Comparison of ENCODE assay signal across 17 cellular contexts in genomic region chr5:56840597-56840996, GRCh38. TPM values are rescaled to one million over a fixed set of nuclear protein-coding genes. Genes with fewer than 3 reads are reported as not detected.
DNase-seq lines count a peak whose midpoint lies in the region; ATAC-seq and TF ChIP-seq lines count a peak whose summit lies in the region.
"Had no signal": no experiment of that assay in that cellular context is flagged by ENCODE, and none has a peak within 500 bp of the region (broad histone marks: within the 10 kb centered on the region; RNA-seq: fewer than 3 reads in every experiment).

No MANE protein-coding gene starts in this region.

- no peaks in the 10 kb centered on the region for H3K9me3 ChIP-seq in CD4-positive, alpha-beta T cell (ENCODE audit: control insufficient read depth, low read length)
- no peaks in the 10 kb centered on the region for H3K9me3 ChIP-seq in SK-N-SH
- H3K9me3 ChIP-seq: colonic mucosa, ovary, Peyer's patch, transverse colon had no signal

- H3K9ac ChIP-seq in SK-N-SH = no peak overlapping the region

- H3K27me3 ChIP-seq in CD4-positive, alpha-beta T cell (ENCODE audit: control insufficient read depth, insufficient read depth, low read length) = no peaks in the 10 kb centered on the region
- H3K27me3 ChIP-seq in SK-N-SH (ENCODE audit: insufficient read depth) = no peaks in the 10 kb centered on the region
- H3K27me3 ChIP-seq: colonic mucosa, ovary, Peyer's patch, transverse colon had no signal

- peak overlapping the region; percentile 54 for H3K27ac Mint-ChIP-seq in CD4-positive, alpha-beta T cell

- H3K4me3 ChIP-seq in SK-N-SH (ENCODE audit: low read depth in 2 of 2, low read length in 1 of 2) = no peak overlapping the region
- H3K4me3 ChIP-seq: colonic mucosa, ovary, Peyer's patch, transverse colon had no signal

- no peak overlapping the region for H3K27ac ChIP-seq in CD4-positive, alpha-beta T cell (ENCODE audit: low read depth, low read length)
- H3K27ac ChIP-seq in SK-N-SH (ENCODE audit: low read depth in 2 of 2, low read length in 1 of 2) = no peak overlapping the region
- H3K27ac ChIP-seq: colonic mucosa, ovary, VCaP had no signal

- CTCF ChIA-PET in CD4-positive, alpha-beta T cell (lab: Charles Lee) = interaction anchor here (0.8 to 3.1 kb wide), 2 partner anchors 96 to 570 kb away, joined by 3 to 13 read pairs; no protein-coding TSS in a partner anchor
- CTCF ChIA-PET in SK-N-SH (lab: Yijun Ruan, JAX) = interaction anchor here (0.6 to 8.2 kb wide), 5 partner anchors 12 to 569 kb away, joined by 3 to 114 read pairs (median 3); no protein-coding TSS in a partner anchor

- WGBS in SK-N-SH (ENCODE audit: low lambda C conversion rate) = 99% methylated on average over 7 of the region's 7 CpGs

- H3K9me2 ChIP-seq in SK-N-SH = no peaks in the 10 kb centered on the region

- TF ChIP-seq RAD21 in SK-N-SH (IDR thresholded peaks at IDR 0.05; ENCODE audit: low read length) = no peak

- no peak for TF ChIP-seq EP300 in SK-N-SH (IDR thresholded peaks at IDR 0.05; ENCODE audit: borderline replicate concordance in 1 of 2, low read depth in 1 of 2, low read length in 1 of 2)

- H3K79me2 ChIP-seq in SK-N-SH (ENCODE audit: insufficient read depth) = peaks cover 94% of the 10 kb centered on the region

- no peak overlapping the region for H3K4me3 Mint-ChIP-seq in CD4-positive, alpha-beta T cell

- no peak overlapping the region for H3K4me2 ChIP-seq in SK-N-SH

- no peak for TF ChIP-seq CTCF in CD4-positive, alpha-beta T cell (IDR thresholded peaks at IDR 0.05)
- TF ChIP-seq CTCF in SK-N-SH (IDR thresholded peaks at IDR 0.05) = no peak

- intact Hi-C loops in CD4-positive, alpha-beta T cell (cut with DNase I, micrococcal nuclease) = no loop called here
- intact Hi-C loops in left ventricle myocardium superior (cut with micrococcal nuclease) = no loop called here

- H3K36me3 ChIP-seq in SK-N-SH (replicated peaks in 1 of 2; ENCODE audit: control insufficient read depth in 1 of 2, insufficient read depth in 2 of 2, low read length in 1 of 2) = no peaks in the 10 kb centered on the region
- H3K36me3 ChIP-seq: colonic mucosa, ovary, Peyer's patch, transverse colon had no signal

- no peak for ATAC-seq in CD4-positive, alpha-beta T cell (ENCODE audit: poor library complexity)
- ATAC-seq in GM18868 (IDR thresholded peaks at IDR 0.05; ENCODE audit: unreplicated experiment) (peak; percentile 42), left ventricle myocardium superior (peak; percentile 61), HG02763 (IDR thresholded peaks at IDR 0.05; ENCODE audit: unreplicated experiment) (no peak)

- no peak overlapping the region for H2AFZ ChIP-seq in SK-N-SH (ENCODE audit: low read depth)

- H3F3A ChIP-seq in SK-N-SH (replicated peaks; ENCODE audit: insufficient read depth) = peaks cover 5% of the 10 kb centered on the region

- DNase-seq in CD4-positive, alpha-beta T cell = no peak
- peak; percentile 41 for DNase-seq in NCI-H1048 (lab: John Stamatoyannopoulos, UW)
- no peak for DNase-seq in left ventricle myocardium superior
- DNase-seq in SK-N-SH = no peak
- DNase-seq in NCI-H226 = no peak
- DNase-seq: activated effector memory CD4-positive, alpha-beta T cell treated with anti-CD3 and anti-CD28 coated beads, Interleukin-2, amount 50 U/mL, for 16 hours; C1 segment of cervical spinal cord; colonic mucosa; NCI-H187 treated with DMSO at 0.1 percent for 48 hours; NCI-H510A; ovary; Peyer's patch; stimulated activated CD4-positive, alpha-beta T cell treated with anti-CD3 and anti-CD28 coated beads, Interleukin-4, amount 100 ng/mL, for 4 hours; transverse colon had no signal

- peaks cover 94% of the 10 kb centered on the region for H3K4me1 Mint-ChIP-seq in CD4-positive, alpha-beta T cell (ENCODE audit: low read depth)

- no peaks in the 10 kb centered on the region for H3K27me3 Mint-ChIP-seq in CD4-positive, alpha-beta T cell

- H4K20me1 ChIP-seq in SK-N-SH (ENCODE audit: insufficient read depth) = peaks cover 39% of the 10 kb centered on the region

- peaks cover 5% of the 10 kb centered on the region for H3K36me3 Mint-ChIP-seq in CD4-positive, alpha-beta T cell (ENCODE audit: low read depth)

- POLR2A ChIA-PET in CD4-positive, alpha-beta T cell (lab: Charles Lee) = interaction anchor here (0.6 to 1.1 kb wide), 3 partner anchors 17 to 564 kb away, joined by 3 to 4 read pairs (median 3); no protein-coding TSS in a partner anchor
- POLR2A ChIA-PET in SK-N-SH (lab: Yijun Ruan, JAX) = interaction anchor here (0.7 kb wide), 1 partner anchor 25 kb away, joined by 3 read pairs; the partner anchor contains the start of gene MAP3K1

- no peaks in the 10 kb centered on the region for H3K9me3 Mint-ChIP-seq in CD4-positive, alpha-beta T cell

- peaks cover 0 to 50% of the 10 kb centered on the region in 2 experiments; a peak in 3 of 4 replicates for H3K4me1 ChIP-seq in SK-N-SH (ENCODE audit: control insufficient read depth in 1 of 2, insufficient read depth in 2 of 2, low read depth in 1 of 2, low read length in 1 of 2)
- H3K4me1 ChIP-seq: colonic mucosa had no signal

TF ChIP-seq in SK-N-SH, 30 proteins besides CTCF, POLR2A, EP300 and RAD21:
- no peak for TF ChIP-seq NRF1 (IDR thresholded peaks at IDR 0.05; ENCODE audit: low read depth, low read length)
- TF ChIP-seq SMC3 (IDR thresholded peaks at IDR 0.05; ENCODE audit: low read depth, low read length) = no peak
- no peak for TF ChIP-seq TCF12 (IDR thresholded peaks at IDR 0.05)
- no peak for TF ChIP-seq YY1 (IDR thresholded peaks at IDR 0.05; ENCODE audit: low read depth)
- no peak for TF ChIP-seq NFIC (IDR thresholded peaks at IDR 0.05; ENCODE audit: borderline replicate concordance)

RNA-seq across cellular contexts. Expression of gene MAP3K1, which starts 25.2 kb away (rescaled TPM):
- 10 to 100 TPM; 59.4 to 62.5 TPM for total RNA-seq in CD4-positive, alpha-beta T cell
- 6.5 TPM for total RNA-seq in left ventricle myocardium superior
- 2.2 and 3.5 TPM in 2 replicates for polyA plus RNA-seq in SK-N-SH (2012; rRNA removed)
- polyA plus RNA-seq in SK-N-SH (2012; cell fraction: cytosol; rRNA removed) = 3.0 and 3.6 TPM in 2 replicates
- 3.1 and 6.6 TPM in 2 replicates for polyA plus RNA-seq in SK-N-SH (2012; cell fraction: nucleus; rRNA removed)

Comparison
In these comparisons a context has a peak if more than half of its experiments do, and no peak if none do; other contexts are left out.
1. ATAC-seq: peak in GM18868 (single experiment) and left ventricle myocardium superior (single experiment); none in CD4-positive, alpha-beta T cell (single experiment) and HG02763 (single experiment).